In genomic region chr22:20388200-20388599, GRCh38 we compare ENCODE assay signal across 20 cellular contexts. TPM values are rescaled to one million over a fixed set of nuclear protein-coding genes. Genes with fewer than 3 reads are reported as not detected.
DNase-seq lines count a peak whose midpoint lies in the region; ATAC-seq, FAIRE-seq and TF ChIP-seq lines count a peak whose summit lies in the region.
"Had no signal": no experiment of that assay in that cellular context is flagged by ENCODE, and none has a peak within 500 bp of the region (broad histone marks: within the 10 kb centered on the region; RNA-seq: fewer than 3 reads in every experiment).

No MANE protein-coding gene starts in this region.

- no peak for TF ChIP-seq POLR2A in esophagus muscularis mucosa (IDR thresholded peaks at IDR 0.05; ENCODE audit: low read depth)

- POLR2A ChIA-PET in HEK293 (lab: Yijun Ruan, JAX) = no interaction called here
- POLR2A ChIA-PET in activated CD4-positive, alpha-beta T cell treated with anti-CD3 and anti-CD28 coated beads for 36 hours (lab: Charles Lee) = interaction anchor here (0.6 kb wide), 1 partner anchor 10 kb away, joined by 4 read pairs; no protein-coding TSS in a partner anchor
- POLR2A ChIA-PET in activated CD8-positive, alpha-beta T cell treated with anti-CD3 and anti-CD28 coated beads, Interleukin-2, amount 10 ng/mL, durations not matched to agents 7 days and 5 days (lab: Charles Lee) = no interaction called here

- intact Hi-C loops in esophagus muscularis mucosa (cut with DNase I) (no loop called here), left cardiac atrium (cut with DNase I) (no loop called here)
- intact Hi-C loops in activated CD4-positive, alpha-beta T cell treated with anti-CD3 and anti-CD28 coated beads for 36 hours (cut with DNase I, micrococcal nuclease) = no loop called here

- peaks cover 2% of the 10 kb centered on the region for H3K27me3 Mint-ChIP-seq in activated CD4-positive, alpha-beta T cell treated with anti-CD3 and anti-CD28 coated beads for 36 hours
- peaks cover 12% of the 10 kb centered on the region for H3K27me3 Mint-ChIP-seq in activated CD8-positive, alpha-beta T cell treated with anti-CD3 and anti-CD28 coated beads, Interleukin-2, amount 10 ng/mL, durations not matched to agents 7 days and 5 days (ENCODE audit: low read depth)

- CTCF ChIA-PET in HEK293 (lab: Yijun Ruan, JAX) = interaction anchor here (1.1 kb wide), 1 partner anchor 30 kb away, joined by 3 read pairs; no protein-coding TSS in a partner anchor
- CTCF ChIA-PET in activated CD4-positive, alpha-beta T cell treated with anti-CD3 and anti-CD28 coated beads for 36 hours (lab: Charles Lee) = no interaction called here
- CTCF ChIA-PET in activated CD8-positive, alpha-beta T cell treated with anti-CD3 and anti-CD28 coated beads, Interleukin-2, amount 10 ng/mL, durations not matched to agents 7 days and 5 days (lab: Charles Lee) = interaction anchor here (0.8 kb wide), 1 partner anchor 396 kb away, joined by 3 read pairs; no protein-coding TSS in a partner anchor

- H3K27ac Mint-ChIP-seq in activated CD4-positive, alpha-beta T cell treated with anti-CD3 and anti-CD28 coated beads for 36 hours = no peak overlapping the region
- no peak overlapping the region for H3K27ac Mint-ChIP-seq in activated CD8-positive, alpha-beta T cell treated with anti-CD3 and anti-CD28 coated beads, Interleukin-2, amount 10 ng/mL, durations not matched to agents 7 days and 5 days
- H3K27ac Mint-ChIP-seq: CD4-positive, alpha-beta memory T cell; HFFc6 had no signal

- H3K4me1 ChIP-seq in HEK293 (ENCODE audit: control insufficient read depth, insufficient read depth, low read length) (no peaks in the 10 kb centered on the region), esophagus muscularis mucosa (peaks cover 0 to 1% (median under 1%) of the 10 kb centered on the region in 4 donors)

- H3K9me3 ChIP-seq in HEK293 (ENCODE audit: control insufficient read depth, insufficient read depth, low read depth, low read length) (no peaks in the 10 kb centered on the region), esophagus muscularis mucosa (no peaks in the 10 kb centered on the region)
- H3K9me3 ChIP-seq: Caco-2 had no signal

- no peaks in the 10 kb centered on the region for H3K36me3 Mint-ChIP-seq in activated CD4-positive, alpha-beta T cell treated with anti-CD3 and anti-CD28 coated beads for 36 hours (ENCODE audit: low read depth)
- no peaks in the 10 kb centered on the region for H3K36me3 Mint-ChIP-seq in activated CD8-positive, alpha-beta T cell treated with anti-CD3 and anti-CD28 coated beads, Interleukin-2, amount 10 ng/mL, durations not matched to agents 7 days and 5 days (ENCODE audit: low read depth)
- H3K36me3 Mint-ChIP-seq: CD4-positive, alpha-beta memory T cell had no signal

- TF ChIP-seq CTCF in HEK293 (tag by site-specific recombination; IDR thresholded peaks at IDR 0.05) (no peak), coronary artery (IDR thresholded peaks at IDR 0.05) (no peak), esophagus muscularis mucosa (IDR thresholded peaks at IDR 0.05) (no peak), foreskin fibroblast (IDR thresholded peaks at IDR 0.05; ENCODE audit: low read depth, low read length) (no peak)

- peak; percentile 55 for FAIRE-seq in urothelium cell line (lab: Jason Lieb, UNC)
- FAIRE-seq: GM12878, GM18507 had no signal

- H3K27me3 ChIP-seq in esophagus muscularis mucosa = peaks cover 0 to 23% (median 0%) of the 10 kb centered on the region in 4 donors

- no peaks in the 10 kb centered on the region for H3K36me3 ChIP-seq in HEK293 (ENCODE audit: control insufficient read depth in 2 of 2, insufficient read depth in 1 of 2, low read length in 2 of 2)
- no peaks in the 10 kb centered on the region for H3K36me3 ChIP-seq in esophagus muscularis mucosa

- no peak for ATAC-seq in activated CD4-positive, alpha-beta T cell treated with anti-CD3 and anti-CD28 coated beads for 36 hours
- ATAC-seq in activated CD8-positive, alpha-beta T cell treated with anti-CD3 and anti-CD28 coated beads, Interleukin-2, amount 10 ng/mL, durations not matched to agents 7 days and 5 days = no peak
- ATAC-seq in left cardiac atrium = no peak
- ATAC-seq: GM12878, HCT116 had no signal

- DNase-seq in coronary artery (ENCODE audit: low spot score) (peak; percentile 24), esophagus muscularis mucosa (ENCODE audit: extremely low spot score) (peak; percentile 62), urothelium cell line (ENCODE audit: low spot score) (no peak), left cardiac atrium (no peak), foreskin fibroblast (no peak)
- no peak for DNase-seq in activated CD4-positive, alpha-beta T cell treated with anti-CD3 and anti-CD28 coated beads for 36 hours
- no peak for DNase-seq in activated CD8-positive, alpha-beta T cell treated with anti-CD3 and anti-CD28 coated beads, Interleukin-2, amount 10 ng/mL, durations not matched to agents 7 days and 5 days
- DNase-seq: C1 segment of cervical spinal cord; Caco-2; CD4-positive, alpha-beta memory T cell; DMS153; DMS79; EL; GDM1; H7; HFFc6 had no signal

- no peaks in the 10 kb centered on the region for H3K9me3 Mint-ChIP-seq in activated CD4-positive, alpha-beta T cell treated with anti-CD3 and anti-CD28 coated beads for 36 hours (ENCODE audit: low read depth)
- H3K9me3 Mint-ChIP-seq in activated CD8-positive, alpha-beta T cell treated with anti-CD3 and anti-CD28 coated beads, Interleukin-2, amount 10 ng/mL, durations not matched to agents 7 days and 5 days (ENCODE audit: insufficient read depth) = no peaks in the 10 kb centered on the region

- no peak overlapping the region for H3K4me3 Mint-ChIP-seq in activated CD4-positive, alpha-beta T cell treated with anti-CD3 and anti-CD28 coated beads for 36 hours
- no peak overlapping the region for H3K4me3 Mint-ChIP-seq in activated CD8-positive, alpha-beta T cell treated with anti-CD3 and anti-CD28 coated beads, Interleukin-2, amount 10 ng/mL, durations not matched to agents 7 days and 5 days
- H3K4me3 Mint-ChIP-seq: CD4-positive, alpha-beta memory T cell; HFFc6 had no signal

- no peak for TF ChIP-seq EP300 in esophagus muscularis mucosa (IDR thresholded peaks at IDR 0.05)

- H3K4me3 ChIP-seq in HEK293 (ENCODE audit: low read depth, low read length) (no peak overlapping the region), coronary artery (no peak overlapping the region), esophagus muscularis mucosa (no peak overlapping the region), foreskin fibroblast (ENCODE audit: low read depth in 1 of 2, low read length in 2 of 2) (no peak overlapping the region)
- H3K4me3 ChIP-seq: GM12878 had no signal

- no peaks in the 10 kb centered on the region for H3K4me1 Mint-ChIP-seq in activated CD4-positive, alpha-beta T cell treated with anti-CD3 and anti-CD28 coated beads for 36 hours
- H3K4me1 Mint-ChIP-seq in activated CD8-positive, alpha-beta T cell treated with anti-CD3 and anti-CD28 coated beads, Interleukin-2, amount 10 ng/mL, durations not matched to agents 7 days and 5 days (ENCODE audit: low read depth) = no peaks in the 10 kb centered on the region

- H3K27ac ChIP-seq in HEK293 (ENCODE audit: extremely low read depth, low read depth, low read length) (no peak overlapping the region), coronary artery (no peak overlapping the region), esophagus muscularis mucosa (replicated peaks in 1 of 4) (no peak overlapping the region)

TF ChIP-seq in HEK293, 187 proteins besides CTCF, POLR2A, EP300 and RAD21:
- 0 out of 2 replicates have a peak, but pooled peaks have one; percentile 19 for TF ChIP-seq ZNF335 (tag by site-specific recombination; conservative IDR thresholded peaks at IDR 0.05)
- TF ChIP-seq, protein P1, sequence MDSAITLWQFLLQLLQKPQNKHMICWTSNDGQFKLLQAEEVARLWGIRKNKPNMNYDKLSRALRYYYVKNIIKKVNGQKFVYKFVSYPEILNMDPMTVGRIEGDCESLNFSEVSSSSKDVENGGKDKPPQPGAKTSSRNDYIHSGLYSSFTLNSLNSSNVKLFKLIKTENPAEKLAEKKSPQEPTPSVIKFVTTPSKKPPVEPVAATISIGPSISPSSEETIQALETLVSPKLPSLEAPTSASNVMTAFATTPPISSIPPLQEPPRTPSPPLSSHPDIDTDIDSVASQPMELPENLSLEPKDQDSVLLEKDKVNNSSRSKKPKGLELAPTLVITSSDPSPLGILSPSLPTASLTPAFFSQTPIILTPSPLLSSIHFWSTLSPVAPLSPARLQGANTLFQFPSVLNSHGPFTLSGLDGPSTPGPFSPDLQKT (IDR thresholded peaks at IDR 0.05; ENCODE audit: borderline replicate concordance, low read depth, low read length) = no peak

RNA-seq across cellular contexts. Expression of gene ZNF74, which starts 5.8 kb away (rescaled TPM):
- total RNA-seq in esophagus muscularis mucosa (10 to 100 TPM in 3 of 4 donors, 1 to 10 TPM in 1; 9.6 to 20.0 (median 15.0) TPM), left cardiac atrium (1 to 10 TPM; 3.9 to 6.5 TPM)
- 10 to 100 TPM in 1 of 2 experiments, 1 to 10 TPM in 1; 6.5 to 10.3 TPM for total RNA-seq in activated CD4-positive, alpha-beta T cell treated with anti-CD3 and anti-CD28 coated beads for 36 hours
- total RNA-seq in activated CD8-positive, alpha-beta T cell treated with anti-CD3 and anti-CD28 coated beads, Interleukin-2, amount 10 ng/mL, durations not matched to agents 7 days and 5 days = 10 to 100 TPM in 1 of 2 experiments, 1 to 10 TPM in 1; 9.2 to 12.6 TPM

RNA-seq across cellular contexts. Expression of gene SCARF2, which starts 49.4 kb away (rescaled TPM):
- total RNA-seq in esophagus muscularis mucosa = 10 to 100 TPM; 14.5 to 31.6 (median 22.2) TPM
- total RNA-seq in activated CD4-positive, alpha-beta T cell treated with anti-CD3 and anti-CD28 coated beads for 36 hours = under 1 TPM; 0.39 to 0.46 TPM
- total RNA-seq in activated CD8-positive, alpha-beta T cell treated with anti-CD3 and anti-CD28 coated beads, Interleukin-2, amount 10 ng/mL, durations not matched to agents 7 days and 5 days = 1 to 10 TPM in 1 of 2 experiments, under 1 TPM in 1; 0.76 to 1.2 TPM
- 1 to 10 TPM; 3.2 to 8.3 TPM for total RNA-seq in left cardiac atrium

Comparison
In these comparisons a context has a peak if more than half of its experiments do, and no peak if none do; other contexts are left out.
1. DNase-seq: peak in coronary artery (single experiment) and esophagus muscularis mucosa (single experiment); none in urothelium cell line (single experiment), activated CD4-positive, alpha-beta T cell treated with anti-CD3 and anti-CD28 coated beads for 36 hours (single experiment), activated CD8-positive, alpha-beta T cell treated with anti-CD3 and anti-CD28 coated beads, Interleukin-2, amount 10 ng/mL, durations not matched to agents 7 days and 5 days (single experiment), left cardiac atrium (single experiment) and foreskin fibroblast (0 of 2).